ENCODE assay signal across 1 cellular context in genomic region chr2:69208023-69208595, GRCh38.
TF ChIP-seq lines count a peak whose summit lies in the region.

No MANE protein-coding gene starts in this region.

TF ChIP-seq in HepG2, 621 proteins besides CTCF, POLR2A, EP300 and RAD21:
- TF ChIP-seq MNT (IDR thresholded peaks at IDR 0.05), result peak; percentile 94
- peak; percentile 51 for TF ChIP-seq STAG1 (CRISPR knock-in tag; IDR thresholded peaks at IDR 0.05)
- no peak for TF ChIP-seq ZNF317 (CRISPR knock-in tag; IDR thresholded peaks at IDR 0.05)
